In the genomic region with DNA sequence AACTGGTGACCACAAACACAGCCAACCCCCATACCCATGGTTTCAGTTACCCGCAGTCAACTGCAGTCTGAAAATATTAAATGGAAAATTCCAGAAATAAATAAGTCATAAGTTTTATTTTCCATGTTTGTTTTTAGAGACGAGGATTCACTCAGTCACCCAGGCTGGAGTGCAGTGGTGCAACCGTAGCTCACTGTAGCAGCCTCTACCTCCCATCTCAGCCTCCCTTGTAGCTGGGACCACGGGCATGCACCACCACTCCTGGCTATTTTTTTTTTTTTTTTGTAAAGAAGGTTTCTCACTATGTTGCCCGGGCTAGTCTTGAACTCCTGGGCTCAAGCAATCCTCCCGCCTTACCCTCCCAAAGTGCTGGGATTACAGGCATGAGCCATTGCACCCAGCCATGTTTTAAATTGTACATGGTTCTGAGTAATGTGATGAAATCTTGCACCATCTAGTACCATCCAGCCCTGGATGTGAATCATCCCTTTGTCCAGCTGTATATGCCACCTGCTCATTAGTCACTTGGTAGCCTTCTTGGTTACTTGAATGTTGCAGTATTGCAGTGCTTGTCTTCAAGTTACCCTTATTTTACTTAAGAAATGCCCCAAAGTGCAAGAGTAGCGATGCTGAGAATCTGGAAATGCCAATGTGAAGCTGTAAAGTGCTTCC, we compare ENCODE assay signal across 11 cellular contexts. TPM values are rescaled to one million over a fixed set of nuclear protein-coding genes. Genes with fewer than 3 reads are reported as not detected.
DNase-seq lines count a peak whose midpoint lies in the region; ATAC-seq and TF ChIP-seq lines count a peak whose summit lies in the region.
"Had no signal": no experiment of that assay in that cellular context is flagged by ENCODE, and none has a peak within 500 bp of the region (broad histone marks: within the 10 kb centered on the region; RNA-seq: fewer than 3 reads in every experiment).

No MANE protein-coding gene starts in this region.

- POLR2A ChIA-PET in CD4-positive, alpha-beta T cell (lab: Charles Lee): no interaction called here

- no peaks in the 10 kb centered on the region for H3K27me3 ChIP-seq in CD4-positive, alpha-beta T cell (ENCODE audit: control insufficient read depth, insufficient read depth, low read length)

- no peak overlapping the region for H3K4me3 Mint-ChIP-seq in CD4-positive, alpha-beta T cell
- H3K4me3 Mint-ChIP-seq: stimulated activated memory B cell treated with anti-CD40 and anti-IgM and Interleukin-4, amounts not matched to agents 10 μg/mL and 1 μg/mL and 100 μg/mL, for 72 hours had no signal

- H3K4me3 ChIP-seq in astrocyte of the spinal cord (ENCODE audit: low read depth, low read length) (no peak overlapping the region), mucosa of descending colon (no peak overlapping the region)

- no peak for ATAC-seq in CD4-positive, alpha-beta T cell (ENCODE audit: poor library complexity)
- ATAC-seq in mucosa of descending colon (peak; percentile 64), GM18870 (IDR thresholded peaks at IDR 0.05; ENCODE audit: unreplicated experiment) (no peak)
- ATAC-seq: stimulated activated memory B cell treated with anti-CD40 and anti-IgM and Interleukin-4, amounts not matched to agents 10 μg/mL and 1 μg/mL and 100 μg/mL, for 72 hours had no signal

- H3K27ac Mint-ChIP-seq in CD4-positive, alpha-beta T cell: peak overlapping the region; percentile 1
- H3K27ac Mint-ChIP-seq: stimulated activated memory B cell treated with anti-CD40 and anti-IgM and Interleukin-4, amounts not matched to agents 10 μg/mL and 1 μg/mL and 100 μg/mL, for 72 hours had no signal

- H3K4me1 ChIP-seq in mucosa of descending colon (ENCODE audit: low read depth): peaks cover 25% of the 10 kb centered on the region

- no peaks in the 10 kb centered on the region for H3K27me3 Mint-ChIP-seq in CD4-positive, alpha-beta T cell
- H3K27me3 Mint-ChIP-seq: stimulated activated memory B cell treated with anti-CD40 and anti-IgM and Interleukin-4, amounts not matched to agents 10 μg/mL and 1 μg/mL and 100 μg/mL, for 72 hours had no signal

- H3K9me3 Mint-ChIP-seq in CD4-positive, alpha-beta T cell: peaks cover 6% of the 10 kb centered on the region

- in situ Hi-C loops in astrocyte of the spinal cord (cut with HindIII; ENCODE audit: low sequenced_read_pairs): no loop called here
- in situ Hi-C loops in GM13977 (cut with MboI; ENCODE audit: low pct_unique_long_range_greater_than_20kb, low sequenced_read_pairs, unreplicated experiment): no loop called here

- TF ChIP-seq CTCF in CD4-positive, alpha-beta T cell (IDR thresholded peaks at IDR 0.05): no peak
- TF ChIP-seq CTCF in astrocyte of the spinal cord (IDR thresholded peaks at IDR 0.05; ENCODE audit: low read depth, low read length): no peak
- TF ChIP-seq CTCF in mucosa of descending colon (IDR thresholded peaks at IDR 0.05): no peak
- TF ChIP-seq CTCF in GM20000 (IDR thresholded peaks at IDR 0.05; ENCODE audit: extremely low read depth, missing control alignments): no peak
- no peak for TF ChIP-seq CTCF in GM13977 (IDR thresholded peaks at IDR 0.05; ENCODE audit: extremely low read depth, insufficient read depth, missing control alignments)

- H3K9me3 ChIP-seq in CD4-positive, alpha-beta T cell (ENCODE audit: control insufficient read depth, low read length): peaks cover 16% of the 10 kb centered on the region
- peaks cover 3% of the 10 kb centered on the region for H3K9me3 ChIP-seq in mucosa of descending colon

- peaks cover 39% of the 10 kb centered on the region for H3K4me1 Mint-ChIP-seq in CD4-positive, alpha-beta T cell (ENCODE audit: low read depth)

- intact Hi-C loops in CD4-positive, alpha-beta T cell (cut with DNase I, micrococcal nuclease): no loop called here
- intact Hi-C loops in mucosa of descending colon (cut with DNase I, micrococcal nuclease): no loop called here

- H3K27ac ChIP-seq in CD4-positive, alpha-beta T cell (ENCODE audit: low read depth, low read length): no peak overlapping the region

- CTCF ChIA-PET in CD4-positive, alpha-beta T cell (lab: Charles Lee): no interaction called here

- no peak for DNase-seq in CD4-positive, alpha-beta T cell
- DNase-seq in HT1080 (ENCODE audit: low read depth) (peak; percentile 90), astrocyte of the spinal cord (ENCODE audit: low read depth, low spot score) (peak; percentile 76), mucosa of descending colon (no peak), GM20000 (ENCODE audit: low spot score) (no peak), GM13977 (ENCODE audit: low spot score) (no peak), DMS79 (lab: John Stamatoyannopoulos, UW) (no peak)
- DNase-seq: aorta, NCI-H2171 treated with DMSO at 0.1 percent for 48 hours had no signal

- H3K36me3 Mint-ChIP-seq in CD4-positive, alpha-beta T cell (ENCODE audit: low read depth): peaks cover 77% of the 10 kb centered on the region

- no peaks in the 10 kb centered on the region for H3K36me3 ChIP-seq in mucosa of descending colon (ENCODE audit: low read depth)

RNA-seq across cellular contexts. Expression of a gene that starts 14.5 kb away (rescaled TPM):
- total RNA-seq in CD4-positive, alpha-beta T cell: 10 to 100 TPM; 55.5 to 56.9 TPM
- 149 and 187 TPM in 2 replicates for total RNA-seq in HT1080 (2014; rRNA removed; shearing (Covaris generic))
- 230 and 297 TPM in 2 replicates for polyA plus RNA-seq in HT1080 (2015; cell fraction: cytosol; rRNA removed)
- 255 and 260 TPM in 2 replicates for polyA plus RNA-seq in HT1080 (2015; cell fraction: nucleus; rRNA removed)
- total RNA-seq in mucosa of descending colon: 100 to 1,000 TPM; 104 to 127 (median 117) TPM

Comparison
In these comparisons a context has a peak if more than half of its experiments do, and no peak if none do; other contexts are left out.
1. DNase-seq: peak in HT1080 (single experiment) and astrocyte of the spinal cord (single experiment); none in CD4-positive, alpha-beta T cell (0 of 10), mucosa of descending colon (0 of 3), GM20000 (single experiment), GM13977 (single experiment) and DMS79 (single experiment).